ENCODE assay signal across 8 cellular contexts in genomic region chr15:51499379-51499976, GRCh38.
DNase-seq lines count a peak whose midpoint lies in the region; ATAC-seq and TF ChIP-seq lines count a peak whose summit lies in the region.
"Had no signal": no experiment of that assay in that cellular context is flagged by ENCODE, and none has a peak within 500 bp of the region (broad histone marks: within the 10 kb centered on the region; RNA-seq: fewer than 3 reads in every experiment).

No MANE protein-coding gene starts in this region.

- H3K36me3 Mint-ChIP-seq in nephron progenitor cell (ENCODE audit: low read depth) = peaks cover 53% of the 10 kb centered on the region
- H3K36me3 Mint-ChIP-seq in CD4-positive, alpha-beta T cell (ENCODE audit: low read depth) = peaks cover 4% of the 10 kb centered on the region

- intact Hi-C loops in CD4-positive, alpha-beta T cell (cut with DNase I, micrococcal nuclease) = loop anchor here in 1 of 2 experiments (5.0 kb wide), 1 partner anchor 53 kb away; no protein-coding TSS in a partner anchor

- TF ChIP-seq CTCF in GM13976 (IDR thresholded peaks at IDR 0.05; ENCODE audit: borderline replicate concordance, control extremely low read depth, extremely low read depth, insufficient read depth, missing control alignments) = peak; percentile 71
- TF ChIP-seq CTCF in nephron progenitor cell (IDR thresholded peaks at IDR 0.05) = peak; percentile 53
- TF ChIP-seq CTCF in CD4-positive, alpha-beta T cell (IDR thresholded peaks at IDR 0.05) = no peak

- no peaks in the 10 kb centered on the region for H3K27me3 Mint-ChIP-seq in nephron progenitor cell (ENCODE audit: low read depth, poor library complexity)
- H3K27me3 Mint-ChIP-seq in CD4-positive, alpha-beta T cell = no peaks in the 10 kb centered on the region

- no peak overlapping the region for H3K27ac ChIP-seq in CD4-positive, alpha-beta T cell (ENCODE audit: low read depth, low read length)
- H3K27ac ChIP-seq: skin epidermis had no signal

- in situ Hi-C loops in GM13976 (cut with MboI; ENCODE audit: low sequenced_read_pairs, unreplicated experiment) = no loop called here

- no peak overlapping the region for H3K4me3 Mint-ChIP-seq in nephron progenitor cell
- no peak overlapping the region for H3K4me3 Mint-ChIP-seq in CD4-positive, alpha-beta T cell

- no peaks in the 10 kb centered on the region for H3K9me3 ChIP-seq in CD4-positive, alpha-beta T cell (ENCODE audit: control insufficient read depth, low read length)

- ATAC-seq in GM18861 (IDR thresholded peaks at IDR 0.05; ENCODE audit: unreplicated experiment) (no peak), GM19395 (IDR thresholded peaks at IDR 0.05; ENCODE audit: unreplicated experiment) (no peak)
- no peak for ATAC-seq in CD4-positive, alpha-beta T cell (ENCODE audit: poor library complexity)

- POLR2A ChIA-PET in CD4-positive, alpha-beta T cell (lab: Charles Lee) = no interaction called here

- H3K4me1 Mint-ChIP-seq in nephron progenitor cell = no peaks in the 10 kb centered on the region
- H3K4me1 Mint-ChIP-seq in CD4-positive, alpha-beta T cell (ENCODE audit: low read depth) = no peaks in the 10 kb centered on the region

- no peaks in the 10 kb centered on the region for H3K9me3 Mint-ChIP-seq in nephron progenitor cell
- H3K9me3 Mint-ChIP-seq in CD4-positive, alpha-beta T cell = no peaks in the 10 kb centered on the region

- DNase-seq in GM13976 (ENCODE audit: low spot score) (peak; percentile 59), NCI-H146 (lab: John Stamatoyannopoulos, UW) (peak; percentile 18), brain pericyte (ENCODE audit: low read depth, low spot score) (peak; percentile 8), nephron progenitor cell (no peak)
- DNase-seq in CD4-positive, alpha-beta T cell = no peak

- no peak overlapping the region for H3K27ac Mint-ChIP-seq in nephron progenitor cell
- no peak overlapping the region for H3K27ac Mint-ChIP-seq in CD4-positive, alpha-beta T cell

- H3K27me3 ChIP-seq in CD4-positive, alpha-beta T cell (ENCODE audit: control insufficient read depth, insufficient read depth, low read length) = no peaks in the 10 kb centered on the region

- CTCF ChIA-PET in CD4-positive, alpha-beta T cell (lab: Charles Lee) = no interaction called here

Comparison
In these comparisons a context has a peak if more than half of its experiments do, and no peak if none do; other contexts are left out.
1. DNase-seq: peak in GM13976 (single experiment), NCI-H146 (single experiment) and brain pericyte (single experiment); none in nephron progenitor cell (single experiment) and CD4-positive, alpha-beta T cell (0 of 10).